ENCODE assay signal across 13 cellular contexts in genomic region chr9:77016526-77017504, GRCh38. TPM values are rescaled to one million over a fixed set of nuclear protein-coding genes. Genes with fewer than 3 reads are reported as not detected.
DNase-seq lines count a peak whose midpoint lies in the region; TF ChIP-seq lines count a peak whose summit lies in the region.
"Had no signal": no experiment of that assay in that cellular context is flagged by ENCODE, and none has a peak within 500 bp of the region (broad histone marks: within the 10 kb centered on the region; RNA-seq: fewer than 3 reads in every experiment).

No MANE protein-coding gene starts in this region.

- H3K27me3 ChIP-seq in ectodermal cell (ENCODE audit: control insufficient read depth, insufficient read depth, low read length, poor library complexity, severe bottlenecking) (peaks cover 100% of the 10 kb centered on the region), neural progenitor cell (peaks cover 100% of the 10 kb centered on the region)

- peaks cover 91% of the 10 kb centered on the region for H4K20me1 ChIP-seq in neural progenitor cell (ENCODE audit: low read depth)

- peak; percentile 38 for DNase-seq in DMS 273 (lab: John Stamatoyannopoulos, UW; ENCODE audit: unreplicated experiment)
- no peak for DNase-seq in DMS 273 treated with DMSO at 0.1 percent for 48 hours (lab: John Stamatoyannopoulos, UW)
- DNase-seq in GM13976 (ENCODE audit: low spot score), result peak; percentile 45
- DNase-seq in neural progenitor cell (ENCODE audit: low spot score), result peak; percentile 71
- no peak for DNase-seq in SKM-1 treated with dmso at 0.1 percent for 144 hours (lab: John Stamatoyannopoulos, UW; ENCODE audit: unreplicated experiment)
- DNase-seq in ureter (ENCODE audit: low spot score), result no peak
- no peak for DNase-seq in GM19240 (ENCODE audit: insufficient read length, low spot score)
- DNase-seq: GM23248, MM.1S, PC-3 had no signal

- no peak overlapping the region for H3K27ac Mint-ChIP-seq in neural progenitor cell

- peak overlapping the region; percentile 68 for H2AFZ ChIP-seq in neural progenitor cell (replicated peaks)
- H2AFZ ChIP-seq: GM23248 had no signal

- H3K9ac ChIP-seq in neural progenitor cell, result no peak overlapping the region
- H3K9ac ChIP-seq: GM23248 had no signal

- no peaks in the 10 kb centered on the region for H3K9me3 Mint-ChIP-seq in neural progenitor cell

- H3K36me3 ChIP-seq in ectodermal cell (ENCODE audit: control insufficient read depth, insufficient read depth, low read length), result no peaks in the 10 kb centered on the region
- H3K36me3 ChIP-seq in neural progenitor cell, result no peaks in the 10 kb centered on the region

- H3K4me2 ChIP-seq in neural progenitor cell, result peak overlapping the region; percentile 86

- peak overlapping the region; percentile 30 for H3K4me3 ChIP-seq in ectodermal cell (ENCODE audit: insufficient read depth, low read depth, low read length)
- H3K4me3 ChIP-seq in neural progenitor cell, result peak overlapping the region; percentile 46
- H3K4me3 ChIP-seq: GM23248 had no signal

- in situ Hi-C loops in GM13976 (cut with MboI; ENCODE audit: low sequenced_read_pairs, unreplicated experiment), result no loop called here

- peaks cover 68% of the 10 kb centered on the region for H3F3A ChIP-seq in neural progenitor cell (ENCODE audit: low read depth)

- 3% methylated on average over 47 of the region's 47 CpGs for WGBS in ectodermal cell, 2 experiments

- H3K4me1 ChIP-seq in ectodermal cell (ENCODE audit: control insufficient read depth, insufficient read depth, low read length), result peaks cover 23% of the 10 kb centered on the region
- peaks cover 45% of the 10 kb centered on the region for H3K4me1 ChIP-seq in neural progenitor cell

- H3K4me3 Mint-ChIP-seq in neural progenitor cell, result peak overlapping the region; percentile 78

- H3K27me3 Mint-ChIP-seq in neural progenitor cell (ENCODE audit: insufficient read depth, low read depth), result peaks cover 94% of the 10 kb centered on the region

- TF ChIP-seq CTCF in GM13976 (IDR thresholded peaks at IDR 0.05; ENCODE audit: borderline replicate concordance, control extremely low read depth, extremely low read depth, insufficient read depth, missing control alignments) (no peak), neural progenitor cell (IDR thresholded peaks at IDR 0.05) (no peak)

- no peaks in the 10 kb centered on the region for H3K36me3 Mint-ChIP-seq in neural progenitor cell

- H3K4me1 Mint-ChIP-seq in neural progenitor cell, result peaks cover 55% of the 10 kb centered on the region

- H3K9me3 ChIP-seq in ectodermal cell (ENCODE audit: control insufficient read depth, low read length) (no peaks in the 10 kb centered on the region), neural progenitor cell (ENCODE audit: low read depth) (no peaks in the 10 kb centered on the region)

- H3K79me2 ChIP-seq in neural progenitor cell (ENCODE audit: low read depth), result no peaks in the 10 kb centered on the region

- H3K27ac ChIP-seq in ectodermal cell (ENCODE audit: insufficient read depth, low read depth, low read length, poor library complexity, severe bottlenecking) (no peak overlapping the region), neural progenitor cell (no peak overlapping the region)
- H3K27ac ChIP-seq: GM23248 had no signal

RNA-seq across cellular contexts. Expression of gene FOXB2, which starts 2.6 kb away (rescaled TPM):
- polyA plus RNA-seq in ectodermal cell (2013, experiment 1 of 4), result not detected
- polyA plus RNA-seq in ectodermal cell (2013, experiment 2 of 4), result not detected
- not detected for polyA plus RNA-seq in ectodermal cell (2013, experiment 3 of 4)
- not detected for polyA plus RNA-seq in ectodermal cell (2013, experiment 4 of 4)
- total RNA-seq in neural progenitor cell (ENCODE audit: low replicate concordance) (not detected in 2 replicates), ureter (not detected)
- total RNA-seq: A172, GM23248, PC-3, temporal lobe had no signal
- polyA plus RNA-seq: GM23248 had no signal

Comparison
In these comparisons a context has a peak if more than half of its experiments do, and no peak if none do; other contexts are left out.
1. DNase-seq: peak in DMS 273 (single experiment), GM13976 (single experiment) and neural progenitor cell (single experiment); none in DMS 273 treated with DMSO at 0.1 percent for 48 hours (single experiment), SKM-1 treated with dmso at 0.1 percent for 144 hours (single experiment), ureter (single experiment) and GM19240 (single experiment).